In genomic region chr16:47142469-47143328, GRCh38 we compare ENCODE assay signal across 8 cellular contexts. TPM values are rescaled to one million over a fixed set of nuclear protein-coding genes. Genes with fewer than 3 reads are reported as not detected.
DNase-seq lines count a peak whose midpoint lies in the region; ATAC-seq, FAIRE-seq and TF ChIP-seq lines count a peak whose summit lies in the region.

No MANE protein-coding gene starts in this region.

- peaks cover 21% of the 10 kb centered on the region for H3K27me3 Mint-ChIP-seq in CD4-positive, alpha-beta T cell

- H3K27ac Mint-ChIP-seq in CD4-positive, alpha-beta T cell, result peak overlapping the region; percentile 45

- CTCF ChIA-PET in CD4-positive, alpha-beta T cell (lab: Charles Lee), result interaction anchor here (1.2 to 3.7 kb wide), 9 partner anchors 9 to 1214 kb away, joined by 3 to 21 read pairs (median 5); no protein-coding TSS in a partner anchor

- FAIRE-seq in small intestine (lab: Jason Lieb, UNC), result no peak

- no peaks in the 10 kb centered on the region for H3K36me3 Mint-ChIP-seq in CD4-positive, alpha-beta T cell (ENCODE audit: low read depth)

- H3K9me3 Mint-ChIP-seq in CD4-positive, alpha-beta T cell, result no peaks in the 10 kb centered on the region

- peak in 4 of 10 experiments; percentile 6 to 34 (median 11) for DNase-seq in CD4-positive, alpha-beta T cell
- peak; percentile 23 for DNase-seq in HT-29 (ENCODE audit: low spot score)
- peak; percentile 8 to 20 for DNase-seq in T47D (ENCODE audit: low read depth in 1 of 2, low spot score in 1 of 2)
- DNase-seq in iPS-NIHi11 (ENCODE audit: low spot score), result peak; percentile 25
- DNase-seq in small intestine, result no peak

- intact Hi-C loops in CD4-positive, alpha-beta T cell (cut with DNase I, micrococcal nuclease), result loop anchor here (2.0 to 10.0 kb wide), 13 partner anchors 105 to 1492 kb away; partner anchors contain the start of genes DNAJA2 (in 2 of the 2), ABCC11 (in 1 of the 2), C16orf87 (in 1 of the 2) and ITFG1 (in 1 of the 2)

- H3K4me3 Mint-ChIP-seq in CD4-positive, alpha-beta T cell, result peak overlapping the region; percentile 87

- TF ChIP-seq CTCF in CD4-positive, alpha-beta T cell (IDR thresholded peaks at IDR 0.05), result no peak

- no peaks in the 10 kb centered on the region for H3K9me3 ChIP-seq in CD4-positive, alpha-beta T cell (ENCODE audit: control insufficient read depth, low read length)
- H3K9me3 ChIP-seq in small intestine (ENCODE audit: control insufficient read depth, low read depth), result no peaks in the 10 kb centered on the region

- peaks cover 0 to 2% of the 10 kb centered on the region in 2 donors for H3K4me1 ChIP-seq in small intestine (ENCODE audit: control insufficient read depth in 2 of 2, insufficient read depth in 1 of 2, low read depth in 1 of 2, low read length in 1 of 2)

- H3K4me1 Mint-ChIP-seq in CD4-positive, alpha-beta T cell (ENCODE audit: low read depth), result peaks cover 17% of the 10 kb centered on the region

- POLR2A ChIA-PET in CD4-positive, alpha-beta T cell (lab: Charles Lee), result interaction anchor here (0.9 to 4.0 kb wide), 6 partner anchors 105 to 1241 kb away, joined by 3 to 23 read pairs (median 6); partner anchors contain the start of genes DNAJA2, ITFG1 and PHKB

- ATAC-seq in CD4-positive, alpha-beta T cell (ENCODE audit: poor library complexity), result no peak
- peak; percentile 0 for ATAC-seq in GM19372 (IDR thresholded peaks at IDR 0.05; ENCODE audit: low read depth, unreplicated experiment)
- peak; percentile 22 for ATAC-seq in SK-N-SH treated with all-trans-retinoic acid at 6 μM for 48 hours
- ATAC-seq in GM18519 (IDR thresholded peaks at IDR 0.05; ENCODE audit: low FRiP score, unreplicated experiment), result no peak

- no peak overlapping the region for H3K27ac ChIP-seq in CD4-positive, alpha-beta T cell (ENCODE audit: low read depth, low read length)
- H3K27ac ChIP-seq in small intestine (ENCODE audit: low read depth in 1 of 2, low read length in 1 of 2), result peak overlapping the region in 1 of 2 donors; percentile 9

- H3K36me3 ChIP-seq in small intestine (ENCODE audit: control insufficient read depth in 2 of 2, insufficient read depth in 2 of 2, low read length in 2 of 2), result no peaks in the 10 kb centered on the region

- 0 to 1% (median 1%) methylated on average over 52 to 64 of the region's 64 CpGs for WGBS in small intestine, 3 donors

- peak overlapping the region; percentile 49 to 63 for H3K4me3 ChIP-seq in small intestine (ENCODE audit: low read depth in 1 of 2, low read length in 2 of 2)

- H3K27me3 ChIP-seq in CD4-positive, alpha-beta T cell (ENCODE audit: control insufficient read depth, insufficient read depth, low read length), result peaks cover 8% of the 10 kb centered on the region
- H3K27me3 ChIP-seq in small intestine (ENCODE audit: control insufficient read depth in 2 of 2, insufficient read depth in 2 of 2, low read length in 2 of 2), result peaks cover 0 to 2% of the 10 kb centered on the region in 2 donors

- in situ Hi-C loops in T47D (cut with HindIII; ENCODE audit: low pct_unique_long_range_greater_than_20kb, low sequenced_read_pairs), result no loop called here

TF ChIP-seq in SK-N-SH treated with all-trans-retinoic acid at 6 μM for 48 hours, 23 proteins besides CTCF, POLR2A, EP300 and RAD21:
- TF ChIP-seq ZFP3 (CRISPR knock-in tag; IDR thresholded peaks at IDR 0.05) (no peak), CSRNP3 (CRISPR knock-in tag; IDR thresholded peaks at IDR 0.05) (no peak), SNAI2 (CRISPR knock-in tag; IDR thresholded peaks at IDR 0.05) (no peak), ZC3H10 (CRISPR knock-in tag; IDR thresholded peaks at IDR 0.05) (no peak), ISL1 (CRISPR knock-in tag; IDR thresholded peaks at IDR 0.05) (no peak), BACH2 (CRISPR knock-in tag; IDR thresholded peaks at IDR 0.05; ENCODE audit: borderline replicate concordance) (no peak), POU6F1 (CRISPR knock-in tag; IDR thresholded peaks at IDR 0.05; ENCODE audit: borderline replicate concordance, low read depth) (no peak), PATZ1 (CRISPR knock-in tag; IDR thresholded peaks at IDR 0.05; ENCODE audit: borderline replicate concordance) (no peak), ZFP30 (CRISPR knock-in tag; IDR thresholded peaks at IDR 0.05) (no peak), PPARA (CRISPR knock-in tag; IDR thresholded peaks at IDR 0.05; ENCODE audit: borderline replicate concordance) (no peak), TCF4 (CRISPR knock-in tag; IDR thresholded peaks at IDR 0.05; ENCODE audit: borderline replicate concordance) (no peak), ZNF70 (CRISPR knock-in tag; IDR thresholded peaks at IDR 0.05) (no peak), CREB5 (CRISPR knock-in tag; IDR thresholded peaks at IDR 0.05; ENCODE audit: low read depth) (no peak), TOX (CRISPR knock-in tag; IDR thresholded peaks at IDR 0.05; ENCODE audit: borderline replicate concordance) (no peak), ZNF565 (CRISPR knock-in tag; conservative IDR thresholded peaks at IDR 0.05; ENCODE audit: low read depth) (no peak), ZNF8 (CRISPR knock-in tag; IDR thresholded peaks at IDR 0.05) (no peak), GLIS3 (CRISPR knock-in tag; IDR thresholded peaks at IDR 0.05) (no peak), ESRRG (CRISPR knock-in tag; IDR thresholded peaks at IDR 0.05) (no peak)

RNA-seq across cellular contexts. Expression of gene NETO2, which starts 1.0 kb away (rescaled TPM):
- total RNA-seq in CD4-positive, alpha-beta T cell, result 1 to 10 TPM; 1.8 to 1.9 TPM
- 5.7 and 7.1 TPM in 2 replicates for total RNA-seq in HT-29 (2014; rRNA removed; shearing (Covaris generic))
- polyA plus RNA-seq in small intestine, result 1 to 10 TPM in 2 of 3 donors, under 1 TPM in 1; 0.45 to 2.8 (median 1.4) TPM

Comparison
In these comparisons a context has a peak if more than half of its experiments do, and no peak if none do; other contexts are left out.
1. ATAC-seq: peak in GM19372 (single experiment) and SK-N-SH treated with all-trans-retinoic acid at 6 μM for 48 hours (single experiment); none in CD4-positive, alpha-beta T cell (single experiment) and GM18519 (single experiment).